ENCODE assay signal across 3 cellular contexts in genomic region chr17:81347437-81347836, GRCh38.
TF ChIP-seq lines count a peak whose summit lies in the region.

No MANE protein-coding gene starts in this region.

TF ChIP-seq in HEK293, 187 proteins besides CTCF, POLR2A, EP300 and RAD21:
- TF ChIP-seq ZIC2 (tag by site-specific recombination; IDR thresholded peaks at IDR 0.05), result peak; percentile 99
- TF ChIP-seq ZNF416 (tag by site-specific recombination; IDR thresholded peaks at IDR 0.05), result no peak
- no peak for TF ChIP-seq PATZ1 (tag by site-specific recombination; IDR thresholded peaks at IDR 0.05)
- no peak for TF ChIP-seq ZNF121 (tag by site-specific recombination; IDR thresholded peaks at IDR 0.05)
- peak; percentile 83 for TF ChIP-seq ZBTB48 (tag by site-specific recombination; IDR thresholded peaks at IDR 0.05)

TF ChIP-seq in K562, 482 proteins besides CTCF, POLR2A, EP300 and RAD21:
- no peak for TF ChIP-seq TAF1 (IDR thresholded peaks at IDR 0.05; ENCODE audit: control insufficient read depth, extremely low read depth, insufficient read depth, low read length, severe bottlenecking)
- TF ChIP-seq CBFB (CRISPR knock-in tag; IDR thresholded peaks at IDR 0.05), result no peak
- peak; percentile 1; the same call in 1 of the 2 replicates for TF ChIP-seq ARID4B (CRISPR knock-in tag; IDR thresholded peaks at IDR 0.05)
- no peak for TF ChIP-seq HLTF (IDR thresholded peaks at IDR 0.05)
- TF ChIP-seq ZNF696 (CRISPR knock-in tag; conservative IDR thresholded peaks at IDR 0.05), result no peak
- TF ChIP-seq FOXP1 (CRISPR knock-in tag; IDR thresholded peaks at IDR 0.05), result no peak
- no peak for TF ChIP-seq NCOA4 (IDR thresholded peaks at IDR 0.05; ENCODE audit: partially characterized antibody)
- TF ChIP-seq ZNF785 (CRISPR knock-in tag; IDR thresholded peaks at IDR 0.05), result no peak
- no peak for TF ChIP-seq MLLT1 (IDR thresholded peaks at IDR 0.05)
- no peak for TF ChIP-seq SUPT5H (IDR thresholded peaks at IDR 0.05)
- peak; percentile 31 for TF ChIP-seq KDM5B (IDR thresholded peaks at IDR 0.05; ENCODE audit: insufficient replicate concordance, low read depth, low read length)

TF ChIP-seq in neural cell, 6 proteins besides CTCF, POLR2A, EP300 and RAD21:
- TF ChIP-seq MXI1 (conservative IDR thresholded peaks at IDR 0.05; ENCODE audit: poor library complexity, severe bottlenecking), result no peak
- no peak for TF ChIP-seq POLR2AphosphoS5 (IDR thresholded peaks at IDR 0.05)
- no peak for TF ChIP-seq REST (IDR thresholded peaks at IDR 0.05; ENCODE audit: borderline replicate concordance)
TF ChIP-seq in neural cell: peak in this region for 0.
